In the genomic region with DNA sequence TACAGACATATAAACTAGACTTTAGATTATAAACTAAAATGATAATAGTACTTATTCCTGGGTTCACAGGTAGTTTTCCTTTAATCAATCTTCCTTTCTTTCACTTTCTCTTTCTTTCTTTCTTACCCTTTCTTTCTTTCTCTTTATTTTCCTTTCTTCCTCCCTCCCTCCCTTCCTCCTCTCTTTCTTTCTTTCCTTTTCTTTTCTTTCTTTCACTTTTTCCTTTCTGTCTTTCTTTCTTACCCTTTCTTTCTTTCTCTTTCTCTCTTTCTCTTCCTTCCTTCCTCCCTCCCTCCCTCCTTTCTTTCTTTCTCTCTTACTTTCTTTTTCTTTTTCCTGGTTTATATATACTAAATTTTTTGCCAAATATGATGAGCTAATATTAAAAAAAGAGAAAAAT, we compare ENCODE assay signal across 8 cellular contexts.
"Had no signal": no experiment of that assay in that cellular context is flagged by ENCODE, and none has a peak within 500 bp of the region (broad histone marks: within the 10 kb centered on the region; RNA-seq: fewer than 3 reads in every experiment).

No MANE protein-coding gene starts in this region.

- H3K36me3 ChIP-seq: HAP-1 had no signal

- H3K4me3 ChIP-seq: GM23248, HAP-1 had no signal

- ATAC-seq: HCT116 had no signal

- H3K9me3 ChIP-seq: HAP-1 had no signal

- DNase-seq: GM23248, GOT3, H7, IMR-90, KBM-7 had no signal

- H3K4me1 ChIP-seq: HAP-1 had no signal

- H3K27ac ChIP-seq: GM23248, KMS-11 had no signal
